8 cellular contexts compared by ENCODE assay signal in the genomic region with DNA sequence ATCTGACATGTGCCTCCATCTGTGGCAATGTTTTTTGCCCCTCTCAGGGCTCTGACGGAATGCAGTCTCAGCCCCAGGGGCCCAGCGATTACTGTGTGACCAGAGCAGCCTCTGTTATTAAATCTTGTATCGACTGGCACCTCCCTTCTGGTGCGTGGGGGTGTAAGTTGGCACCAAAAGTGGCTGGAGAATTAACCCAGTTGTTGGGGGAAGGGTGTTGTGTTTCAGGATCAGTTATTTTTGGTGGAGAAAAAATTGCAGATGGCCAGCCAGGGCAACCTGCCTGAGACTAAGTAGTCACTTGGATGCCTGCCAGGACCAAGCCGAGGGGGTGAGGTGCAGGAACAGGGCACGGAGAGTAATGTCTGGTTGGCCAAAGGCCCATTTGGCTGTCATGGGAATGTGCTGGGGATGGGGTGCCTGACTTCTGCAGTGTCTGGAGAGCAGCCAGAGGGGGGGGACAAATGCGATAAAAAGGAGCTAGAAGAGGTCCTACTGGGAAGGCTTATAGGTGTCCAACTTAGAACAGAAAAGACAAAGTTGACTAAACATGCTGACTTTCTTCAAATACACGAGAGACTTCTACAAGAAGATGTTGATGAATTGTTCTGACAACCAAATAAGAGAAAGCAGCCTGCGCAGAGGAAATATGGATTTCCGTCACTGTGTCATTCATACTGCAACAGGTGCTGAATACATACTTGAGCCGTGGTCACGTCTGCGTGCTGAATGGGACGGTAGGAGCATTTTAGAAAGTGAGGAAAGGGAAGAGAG.
A peak's percentile ranks its signal among the peaks of the same experiment; 100 is the strongest.
DNase-seq lines count a peak whose midpoint lies in the region; ATAC-seq and TF ChIP-seq lines count a peak whose summit lies in the region.

No MANE protein-coding gene starts in this region.

- H3K9me3 Mint-ChIP-seq in activated CD4-positive, alpha-beta T cell treated with anti-CD3 and anti-CD28 coated beads for 36 hours (ENCODE audit: low read depth) = no peaks in the 10 kb centered on the region

- intact Hi-C loops in activated CD4-positive, alpha-beta T cell treated with anti-CD3 and anti-CD28 coated beads for 36 hours (cut with DNase I, micrococcal nuclease) = no loop called here

- TF ChIP-seq POLR2A in gastroesophageal sphincter (IDR thresholded peaks at IDR 0.05) = no peak

- no peaks in the 10 kb centered on the region for H3K36me3 Mint-ChIP-seq in activated CD4-positive, alpha-beta T cell treated with anti-CD3 and anti-CD28 coated beads for 36 hours (ENCODE audit: low read depth)

- DNase-seq in activated CD4-positive, alpha-beta T cell treated with anti-CD3 and anti-CD28 coated beads for 36 hours = no peak
- no peak for DNase-seq in activated CD4-positive, alpha-beta T cell treated with anti-CD3 and anti-CD28 coated beads, Interleukin-2, amount 50 U/mL, for 4 hours
- peak; percentile 19 for DNase-seq in NCI-H510A treated with DMSO at 0.1 percent for 48 hours (lab: John Stamatoyannopoulos, UW)
- peak; percentile 47 for DNase-seq in epithelial cell of esophagus (ENCODE audit: low read depth)
- DNase-seq in thoracic aorta (ENCODE audit: low spot score) = peak; percentile 4
- no peak for DNase-seq in GF-D8 (lab: John Stamatoyannopoulos, UW)

- TF ChIP-seq EP300 in gastroesophageal sphincter (IDR thresholded peaks at IDR 0.05) = no peak

- CTCF ChIA-PET in activated CD4-positive, alpha-beta T cell treated with anti-CD3 and anti-CD28 coated beads for 36 hours (lab: Charles Lee) = no interaction called here

- peak; percentile 42 for ATAC-seq in activated CD4-positive, alpha-beta T cell treated with anti-CD3 and anti-CD28 coated beads for 36 hours
- ATAC-seq in thoracic aorta (ENCODE audit: insufficient number of reproducible peaks, low FRiP score, low read depth) = no peak
- no peak for ATAC-seq in gastroesophageal sphincter
- ATAC-seq in HG02884 (IDR thresholded peaks at IDR 0.05; ENCODE audit: unreplicated experiment) = no peak

- no peaks in the 10 kb centered on the region for H3K36me3 ChIP-seq in thoracic aorta
- H3K36me3 ChIP-seq in gastroesophageal sphincter = no peaks in the 10 kb centered on the region

- TF ChIP-seq CTCF in epithelial cell of esophagus (IDR thresholded peaks at IDR 0.05; ENCODE audit: insufficient read depth, low read depth, low read length, missing control alignments) (no peak), thoracic aorta (IDR thresholded peaks at IDR 0.05) (no peak), gastroesophageal sphincter (IDR thresholded peaks at IDR 0.05) (no peak)

- H3K9me3 ChIP-seq in thoracic aorta (no peaks in the 10 kb centered on the region), gastroesophageal sphincter (no peaks in the 10 kb centered on the region)

- H3K27me3 ChIP-seq in thoracic aorta (replicated peaks; ENCODE audit: insufficient read depth) (no peaks in the 10 kb centered on the region), gastroesophageal sphincter (no peaks in the 10 kb centered on the region)

- H3K27me3 Mint-ChIP-seq in activated CD4-positive, alpha-beta T cell treated with anti-CD3 and anti-CD28 coated beads for 36 hours = no peaks in the 10 kb centered on the region

- WGBS in gastroesophageal sphincter (ENCODE audit: low coverage in 1 of 2), 2 donors = 18 to 36% methylated on average over 9 of the region's 14 CpGs

- H3K4me3 ChIP-seq in epithelial cell of esophagus (ENCODE audit: low read length) = no peak overlapping the region
- H3K4me3 ChIP-seq in thoracic aorta = peak overlapping the region; percentile 3
- H3K4me3 ChIP-seq in gastroesophageal sphincter = no peak overlapping the region

- no peak overlapping the region for H3K27ac ChIP-seq in thoracic aorta
- H3K27ac ChIP-seq in gastroesophageal sphincter = no peak overlapping the region

- POLR2A ChIA-PET in activated CD4-positive, alpha-beta T cell treated with anti-CD3 and anti-CD28 coated beads for 36 hours (lab: Charles Lee) = no interaction called here

- H3K4me1 ChIP-seq in thoracic aorta (ENCODE audit: control insufficient read depth in 1 of 2, low read depth in 2 of 2) = peaks cover 6 to 14% of the 10 kb centered on the region in 2 donors
- H3K4me1 ChIP-seq in gastroesophageal sphincter = peaks cover 0 to 11% (median 0%) of the 10 kb centered on the region in 3 donors

- no peak overlapping the region for H3K4me3 Mint-ChIP-seq in activated CD4-positive, alpha-beta T cell treated with anti-CD3 and anti-CD28 coated beads for 36 hours

- H3K4me1 Mint-ChIP-seq in activated CD4-positive, alpha-beta T cell treated with anti-CD3 and anti-CD28 coated beads for 36 hours = peaks cover 27% of the 10 kb centered on the region

- H3K27ac Mint-ChIP-seq in activated CD4-positive, alpha-beta T cell treated with anti-CD3 and anti-CD28 coated beads for 36 hours = no peak overlapping the region

Comparison
In these comparisons a context has a peak if more than half of its experiments do, and no peak if none do; other contexts are left out.
1. DNase-seq: peak in NCI-H510A treated with DMSO at 0.1 percent for 48 hours (single experiment), epithelial cell of esophagus (single experiment) and thoracic aorta (single experiment); none in activated CD4-positive, alpha-beta T cell treated with anti-CD3 and anti-CD28 coated beads for 36 hours (single experiment), activated CD4-positive, alpha-beta T cell treated with anti-CD3 and anti-CD28 coated beads, Interleukin-2, amount 50 U/mL, for 4 hours (0 of 2) and GF-D8 (single experiment).